In the genomic region with DNA sequence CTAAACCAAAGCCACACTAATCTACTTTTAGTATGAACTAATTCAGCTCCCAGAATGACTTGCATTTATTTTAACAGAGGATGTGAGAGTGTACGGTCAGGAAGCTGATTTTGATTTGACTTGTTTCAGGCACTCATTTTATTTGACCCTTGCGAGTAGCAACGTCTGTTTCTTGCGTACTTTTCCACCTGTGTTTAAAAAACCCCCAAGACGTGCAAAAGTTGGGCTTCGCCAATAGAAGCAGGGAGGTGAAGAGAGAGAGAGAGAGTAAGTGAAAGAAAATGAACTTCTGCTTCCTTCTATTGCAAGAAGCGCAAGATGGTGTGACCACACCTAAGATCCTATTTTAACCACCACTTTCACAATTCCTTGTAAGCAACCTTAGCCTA, we compare ENCODE assay signal across 8 cellular contexts. TPM values are rescaled to one million over a fixed set of nuclear protein-coding genes. Genes with fewer than 3 reads are reported as not detected.
DNase-seq lines count a peak whose midpoint lies in the region; ATAC-seq and TF ChIP-seq lines count a peak whose summit lies in the region.

No MANE protein-coding gene starts in this region.

- H3K27me3 Mint-ChIP-seq in brain, result peaks cover 3% of the 10 kb centered on the region

- H3K27ac Mint-ChIP-seq in brain, result peak overlapping the region in 3 of 5 experiments; percentile 7 to 67 (median 28)

- H3K4me3 Mint-ChIP-seq in brain, result no peak overlapping the region

- peak; percentile 55 for ATAC-seq in GM21447 (IDR thresholded peaks at IDR 0.05; ENCODE audit: unreplicated experiment)
- ATAC-seq in HG03460 (IDR thresholded peaks at IDR 0.05; ENCODE audit: unreplicated experiment), result peak; percentile 50

- no peak for TF ChIP-seq CTCF in GM13976 (IDR thresholded peaks at IDR 0.05; ENCODE audit: borderline replicate concordance, control extremely low read depth, extremely low read depth, insufficient read depth, missing control alignments)
- TF ChIP-seq CTCF in brain (conservative IDR thresholded peaks at IDR 0.05), result no peak

- peak; percentile 58 for DNase-seq in GM13976 (ENCODE audit: low spot score)
- no peak for DNase-seq in ACHN
- no peak for DNase-seq in SW 1271 (lab: John Stamatoyannopoulos, UW)
- no peak for DNase-seq in COR-L47 (lab: John Stamatoyannopoulos, UW)
- DNase-seq in effector CD4-positive, alpha-beta T cell, result no peak

- peaks cover 4 to 61% (median 7%) of the 10 kb centered on the region in 5 experiments for H3K9me3 Mint-ChIP-seq in brain

- in situ Hi-C loops in GM13976 (cut with MboI; ENCODE audit: low sequenced_read_pairs, unreplicated experiment), result no loop called here
- in situ Hi-C loops in ACHN (cut with HindIII; ENCODE audit: low pct_ligation_motif_present, low pct_unique_long_range_greater_than_20kb, low sequenced_read_pairs), result no loop called here

- peaks cover 29% of the 10 kb centered on the region for H3K4me1 Mint-ChIP-seq in brain

- H3K36me3 Mint-ChIP-seq in brain, result peaks cover 28% of the 10 kb centered on the region

RNA-seq across cellular contexts. Expression of a gene that starts 6.7 kb away (rescaled TPM):
- polyA plus RNA-seq in brain (ENCODE audit: insufficient read depth, low read depth, low replicate concordance), result 13.8 TPM

RNA-seq across cellular contexts. Expression of a gene that starts 22.8 kb away (rescaled TPM):
- polyA plus RNA-seq in brain (ENCODE audit: insufficient read depth, low read depth, low replicate concordance), result 6.6 TPM
